Comparison of ENCODE assay signal across 10 cellular contexts in genomic region chr6:31622678-31623077, GRCh38. TPM values are rescaled to one million over a fixed set of nuclear protein-coding genes. Genes with fewer than 3 reads are reported as not detected.
DNase-seq lines count a peak whose midpoint lies in the region; ATAC-seq and TF ChIP-seq lines count a peak whose summit lies in the region.
"Had no signal": no experiment of that assay in that cellular context is flagged by ENCODE, and none has a peak within 500 bp of the region (broad histone marks: within the 10 kb centered on the region; RNA-seq: fewer than 3 reads in every experiment).

No MANE protein-coding gene starts in this region.

- H3K4me1 Mint-ChIP-seq in activated CD4-positive, alpha-beta T cell treated with anti-CD3 and anti-CD28 coated beads for 36 hours: peaks cover 31% of the 10 kb centered on the region

- no peaks in the 10 kb centered on the region for H3K9me3 ChIP-seq in WERI-Rb-1 (ENCODE audit: severe bottlenecking)
- no peaks in the 10 kb centered on the region for H3K9me3 ChIP-seq in stomach

- H3K4me3 Mint-ChIP-seq in activated CD4-positive, alpha-beta T cell treated with anti-CD3 and anti-CD28 coated beads for 36 hours: peak overlapping the region; percentile 95

- CTCF ChIA-PET in activated CD4-positive, alpha-beta T cell treated with anti-CD3 and anti-CD28 coated beads for 36 hours (lab: Charles Lee): interaction anchor here (0.8 to 1.8 kb wide), 3 partner anchors 16 to 39 kb away, joined by 4 to 8 read pairs (median 8); no protein-coding TSS in a partner anchor

- peak overlapping the region; percentile 99 for H3K27ac Mint-ChIP-seq in activated CD4-positive, alpha-beta T cell treated with anti-CD3 and anti-CD28 coated beads for 36 hours

- ATAC-seq in activated CD4-positive, alpha-beta T cell treated with anti-CD3 and anti-CD28 coated beads for 36 hours: no peak
- ATAC-seq in GM19324 (IDR thresholded peaks at IDR 0.05; ENCODE audit: low FRiP score, unreplicated experiment): no peak

- TF ChIP-seq EP300 in stomach (IDR thresholded peaks at IDR 0.05): no peak

- no peak for DNase-seq in activated CD4-positive, alpha-beta T cell treated with anti-CD3 and anti-CD28 coated beads for 36 hours
- no peak for DNase-seq in activated CD4-positive, alpha-beta T cell treated with anti-CD3 and anti-CD28 coated beads for 1 hour
- no peak for DNase-seq in WERI-Rb-1
- DNase-seq in fibroblast of villous mesenchyme (ENCODE audit: low read depth): no peak
- DNase-seq in stomach: peak; percentile 71
- no peak for DNase-seq in SW 1271 (lab: John Stamatoyannopoulos, UW)
- DNase-seq in iPS-NIHi7 (ENCODE audit: extremely low spot score): no peak
- DNase-seq: GOT3 had no signal

- no peaks in the 10 kb centered on the region for H3K9me3 Mint-ChIP-seq in activated CD4-positive, alpha-beta T cell treated with anti-CD3 and anti-CD28 coated beads for 36 hours (ENCODE audit: low read depth)

- H3K4me1 ChIP-seq in stomach: peaks cover 16 to 28% (median 23%) of the 10 kb centered on the region in 4 donors

- H3K4me3 ChIP-seq in WERI-Rb-1 (ENCODE audit: low read depth, low read length) (no peak overlapping the region), fibroblast of villous mesenchyme (ENCODE audit: low read depth, low read length) (peak overlapping the region; percentile 77), stomach (peak overlapping the region in 2 of 4 donors; percentile 86 to 95)

- TF ChIP-seq POLR2A in stomach (IDR thresholded peaks at IDR 0.05): no peak

- intact Hi-C loops in activated CD4-positive, alpha-beta T cell treated with anti-CD3 and anti-CD28 coated beads for 36 hours (cut with DNase I, micrococcal nuclease): no loop called here
- intact Hi-C loops in stomach (cut with DNase I; ENCODE audit: low total_unique reads): no loop called here

- POLR2A ChIA-PET in activated CD4-positive, alpha-beta T cell treated with anti-CD3 and anti-CD28 coated beads for 36 hours (lab: Charles Lee): interaction anchor here (0.6 to 2.8 kb wide), 9 partner anchors 12 to 117 kb away, joined by 3 to 11 read pairs (median 4); partner anchors contain the start of gene MSH5

- 25 to 42% (median 40%) methylated on average over 10 of the region's 10 CpGs for WGBS in stomach, 5 donors

- no peak for TF ChIP-seq CTCF in WERI-Rb-1 (IDR thresholded peaks at IDR 0.05; ENCODE audit: low read depth, low read length)
- TF ChIP-seq CTCF in fibroblast of villous mesenchyme (IDR thresholded peaks at IDR 0.05; ENCODE audit: insufficient read depth, low read depth, low read length): no peak
- no peak for TF ChIP-seq CTCF in stomach (IDR thresholded peaks at IDR 0.05)

- no peaks in the 10 kb centered on the region for H3K27me3 Mint-ChIP-seq in activated CD4-positive, alpha-beta T cell treated with anti-CD3 and anti-CD28 coated beads for 36 hours

- peaks cover 70% of the 10 kb centered on the region for H3K36me3 ChIP-seq in WERI-Rb-1
- peaks cover 44 to 53% (median 50%) of the 10 kb centered on the region in 4 donors for H3K36me3 ChIP-seq in stomach

- H3K27me3 ChIP-seq in WERI-Rb-1 (ENCODE audit: insufficient read depth, low read depth, severe bottlenecking) (no peaks in the 10 kb centered on the region), stomach (no peaks in the 10 kb centered on the region)

- H3K36me3 Mint-ChIP-seq in activated CD4-positive, alpha-beta T cell treated with anti-CD3 and anti-CD28 coated beads for 36 hours (ENCODE audit: low read depth): peaks cover 68% of the 10 kb centered on the region

- H3K27ac ChIP-seq in WERI-Rb-1 (peak overlapping the region; percentile 99), stomach (peak overlapping the region in 4 of 5 donors; percentile 96 to 99 (median 98))

RNA-seq across cellular contexts. Expression of gene PRRC2A, which starts 2.2 kb away (rescaled TPM):
- 100 to 1,000 TPM; 255 to 280 TPM for total RNA-seq in activated CD4-positive, alpha-beta T cell treated with anti-CD3 and anti-CD28 coated beads for 36 hours
- total RNA-seq in fibroblast of villous mesenchyme (75.4 and 84.2 TPM in 2 replicates), stomach (100 to 1,000 TPM in 3 of 5 donors, 10 to 100 TPM in 2; 49.4 to 125 (median 107) TPM)
- 100 to 1,000 TPM in 1 of 3 donors, 10 to 100 TPM in 2; 56.4 to 109 (median 80.8) TPM for polyA plus RNA-seq in stomach

RNA-seq across cellular contexts. Expression of gene AIF1, which starts 7.6 kb away (rescaled TPM):
- total RNA-seq in activated CD4-positive, alpha-beta T cell treated with anti-CD3 and anti-CD28 coated beads for 36 hours: 10 to 100 TPM; 89.2 to 96.1 TPM
- total RNA-seq in fibroblast of villous mesenchyme (not detected in 2 replicates), stomach (10 to 100 TPM in 2 of 5 donors, 1 to 10 TPM in 2, not detected in 1; 3.2 to 38.3 (median 15.6) TPM)
- 10 to 100 TPM; 28.2 to 74.2 (median 68.7) TPM for polyA plus RNA-seq in stomach
- total RNA-seq: SK-MEL-5 had no signal

RNA-seq across cellular contexts. Expression of gene BAG6, which starts 29.8 kb away (rescaled TPM):
- total RNA-seq in activated CD4-positive, alpha-beta T cell treated with anti-CD3 and anti-CD28 coated beads for 36 hours: 100 to 1,000 TPM; 334 to 339 TPM
- total RNA-seq in fibroblast of villous mesenchyme: 123 and 166 TPM in 2 replicates
- total RNA-seq in stomach: 100 to 1,000 TPM; 111 to 169 (median 141) TPM
- 100 to 1,000 TPM; 157 to 287 (median 180) TPM for polyA plus RNA-seq in stomach

RNA-seq across cellular contexts. Expression of gene NCR3, which starts 29.9 kb away (rescaled TPM):
- 1 to 10 TPM; 5.4 to 6.6 TPM for total RNA-seq in activated CD4-positive, alpha-beta T cell treated with anti-CD3 and anti-CD28 coated beads for 36 hours
- total RNA-seq in fibroblast of villous mesenchyme (not detected in 2 replicates), stomach (not detected)
- under 1 TPM in 1 of 3 donors, not detected in 2; 0.25 TPM for polyA plus RNA-seq in stomach
- total RNA-seq: SK-MEL-5 had no signal

RNA-seq across cellular contexts. Expression of gene APOM, which starts 33.0 kb away (rescaled TPM):
- total RNA-seq in activated CD4-positive, alpha-beta T cell treated with anti-CD3 and anti-CD28 coated beads for 36 hours: 1 to 10 TPM; 3.4 to 4.0 TPM
- total RNA-seq in fibroblast of villous mesenchyme: 0.43 and 0.97 TPM in 2 replicates
- 1 to 10 TPM in 2 of 5 donors, not detected in 3; 1.3 to 1.9 TPM for total RNA-seq in stomach
- polyA plus RNA-seq in stomach: 10 to 100 TPM in 1 of 3 donors, 1 to 10 TPM in 2; 6.4 to 14.2 (median 6.5) TPM
